ENCODE assay signal across 8 cellular contexts in genomic region chr17:16214190-16215001, GRCh38. TPM values are rescaled to one million over a fixed set of nuclear protein-coding genes. Genes with fewer than 3 reads are reported as not detected.
DNase-seq lines count a peak whose midpoint lies in the region; ATAC-seq and TF ChIP-seq lines count a peak whose summit lies in the region.

No MANE protein-coding gene starts in this region.

- H3K4me3 ChIP-seq in BE2C (ENCODE audit: low read depth, low read length) (peak overlapping the region; percentile 85), fibroblast of pulmonary artery (replicated peaks; ENCODE audit: low read depth, low read length) (peak overlapping the region; percentile 87)

- POLR2A ChIA-PET in HEK293T (lab: Yijun Ruan, JAX), result interaction anchor here (0.9 to 5.7 kb wide), 22 partner anchors 10 to 224 kb away, joined by 3 to 86 read pairs (median 6); partner anchors contain the start of genes TTC19, UBB and ZSWIM7

- no peaks in the 10 kb centered on the region for H3K9me3 Mint-ChIP-seq in progenitor cell of endocrine pancreas (ENCODE audit: low read depth)

- no peaks in the 10 kb centered on the region for H3K36me3 Mint-ChIP-seq in progenitor cell of endocrine pancreas (ENCODE audit: insufficient read depth)

- no peaks in the 10 kb centered on the region for H3K9me3 ChIP-seq in BE2C

- peak overlapping the region; percentile 84 for H3K4me3 Mint-ChIP-seq in progenitor cell of endocrine pancreas (ENCODE audit: low read depth)

- ATAC-seq in sciatic nerve (no peak), GM19023 (IDR thresholded peaks at IDR 0.05; ENCODE audit: unreplicated experiment) (no peak)

- H3K36me3 ChIP-seq in BE2C, result 0 out of 2 replicates have a peak, but pooled peaks cover 3% of the 10 kb centered on the region

- peaks cover 22% of the 10 kb centered on the region for H3K4me1 Mint-ChIP-seq in progenitor cell of endocrine pancreas (ENCODE audit: low read depth)

- CTCF ChIA-PET in HEK293T (lab: Yijun Ruan, JAX), result interaction anchor here (0.6 to 1.4 kb wide), 5 partner anchors 64 to 132 kb away, joined by 3 read pairs; no protein-coding TSS in a partner anchor

- intact Hi-C loops in sciatic nerve (cut with DNase I), result no loop called here

- no peak for TF ChIP-seq CTCF in BE2C (IDR thresholded peaks at IDR 0.05; ENCODE audit: low read depth, low read length)
- no peak for TF ChIP-seq CTCF in fibroblast of pulmonary artery (IDR thresholded peaks at IDR 0.05; ENCODE audit: low read length, missing control alignments)
- no peak for TF ChIP-seq CTCF in progenitor cell of endocrine pancreas (IDR thresholded peaks at IDR 0.05; ENCODE audit: unreplicated experiment)

- no peaks in the 10 kb centered on the region for H3K27me3 ChIP-seq in BE2C

- no peaks in the 10 kb centered on the region for H3K4me1 ChIP-seq in BE2C

- DNase-seq in BE2C (no peak), HEK293T (ENCODE audit: extremely low spot score) (no peak), T-helper 9 cell (peak; percentile 16), fibroblast of pulmonary artery (ENCODE audit: low read depth) (no peak), progenitor cell of endocrine pancreas (ENCODE audit: low spot score, unreplicated experiment) (no peak), sciatic nerve (ENCODE audit: low spot score) (no peak)
- no peak for DNase-seq in stimulated activated CD8-positive, alpha-beta memory T cell treated with anti-CD3 and anti-CD28 coated beads, Interleukin-4, amount 100 ng/mL, for 48 hours

- H3K27ac Mint-ChIP-seq in progenitor cell of endocrine pancreas, result peak overlapping the region; percentile 93

- no peaks in the 10 kb centered on the region for H3K27me3 Mint-ChIP-seq in progenitor cell of endocrine pancreas

TF ChIP-seq in HEK293T, 16 proteins besides CTCF, POLR2A, EP300 and RAD21:
- TF ChIP-seq PKNOX1 (IDR thresholded peaks at IDR 0.05), result 0 out of 2 replicates have a peak, but pooled peaks have one; percentile 2
- TF ChIP-seq SUZ12 (IDR thresholded peaks at IDR 0.05), result no peak

RNA-seq across cellular contexts. Expression of gene NCOR1, which starts 0.9 kb away (rescaled TPM):
- polyA plus RNA-seq in BE2C (2012; ENCODE audit: insufficient read depth, insufficient read length, low read depth), result 39.1 TPM
- 154 and 165 TPM in 2 replicates for total RNA-seq in progenitor cell of endocrine pancreas
- total RNA-seq in sciatic nerve, result 131 TPM

RNA-seq across cellular contexts. Expression of gene PIGL, which starts 2.6 kb away (rescaled TPM):
- 14.3 TPM for polyA plus RNA-seq in BE2C (2012; ENCODE audit: insufficient read depth, insufficient read length, low read depth)
- total RNA-seq in progenitor cell of endocrine pancreas (37.1 and 40.5 TPM in 2 replicates), sciatic nerve (54.7 TPM)
